Comparison of ENCODE assay signal across 8 cellular contexts in genomic region chr14:49598182-49598478, GRCh38. TPM values are rescaled to one million over a fixed set of nuclear protein-coding genes. Genes with fewer than 3 reads are reported as not detected.
DNase-seq lines count a peak whose midpoint lies in the region; ATAC-seq and TF ChIP-seq lines count a peak whose summit lies in the region.

No MANE protein-coding gene starts in this region.

- intact Hi-C loops in activated CD8-positive, alpha-beta T cell treated with anti-CD3 and anti-CD28 coated beads for 36 hours (cut with micrococcal nuclease): no loop called here

- POLR2A ChIA-PET in activated CD8-positive, alpha-beta T cell treated with anti-CD3 and anti-CD28 coated beads for 36 hours (lab: Charles Lee): interaction anchor here (0.8 to 6.9 kb wide), 5 partner anchors 9 to 36 kb away, joined by 3 to 110 read pairs (median 10); partner anchors contain the start of genes DNAAF2, MGAT2, RPL36AL and RPS29

- H3K9me3 Mint-ChIP-seq in activated CD8-positive, alpha-beta T cell treated with anti-CD3 and anti-CD28 coated beads for 36 hours: no peaks in the 10 kb centered on the region

- H3K9ac ChIP-seq in skeletal muscle tissue (ENCODE audit: low read depth in 1 of 3, low read length in 3 of 3): peak overlapping the region; percentile 96 to 98 (median 96)

- H3K4me3 Mint-ChIP-seq in activated CD8-positive, alpha-beta T cell treated with anti-CD3 and anti-CD28 coated beads for 36 hours: peak overlapping the region; percentile 98

- no peaks in the 10 kb centered on the region for H3K27me3 Mint-ChIP-seq in activated CD8-positive, alpha-beta T cell treated with anti-CD3 and anti-CD28 coated beads for 36 hours

- H3K4me3 ChIP-seq in right atrium auricular region (peak overlapping the region; percentile 74 to 82), skeletal muscle tissue (ENCODE audit: low read length in 3 of 3) (peak overlapping the region; percentile 96 to 98 (median 96))

- H3K4me1 ChIP-seq in right atrium auricular region: peaks cover 0 to 25% of the 10 kb centered on the region in 2 donors
- H3K4me1 ChIP-seq in skeletal muscle tissue (ENCODE audit: control insufficient read depth in 3 of 3, insufficient read depth in 3 of 3, low read length in 3 of 3): peaks cover 4 to 11% (median 5%) of the 10 kb centered on the region in 3 donors

- H3K36me3 ChIP-seq in right atrium auricular region (no peaks in the 10 kb centered on the region), skeletal muscle tissue (ENCODE audit: control insufficient read depth in 3 of 3, insufficient read depth in 3 of 3, low read length in 3 of 3) (peaks cover 0 to 2% (median 2%) of the 10 kb centered on the region in 3 donors)

- H3K9me3 ChIP-seq in right atrium auricular region (no peaks in the 10 kb centered on the region), skeletal muscle tissue (ENCODE audit: control insufficient read depth in 3 of 3, low read length in 3 of 3) (no peaks in the 10 kb centered on the region)

- peaks cover 18% of the 10 kb centered on the region for H3K4me1 Mint-ChIP-seq in activated CD8-positive, alpha-beta T cell treated with anti-CD3 and anti-CD28 coated beads for 36 hours (ENCODE audit: low read depth)

- CTCF ChIA-PET in activated CD8-positive, alpha-beta T cell treated with anti-CD3 and anti-CD28 coated beads for 36 hours (lab: Charles Lee): interaction anchor here (1.2 to 3.4 kb wide), 5 partner anchors 11 to 264 kb away, joined by 4 to 27 read pairs (median 5); partner anchors contain the start of genes MGAT2, RPL36AL and RPS29

- peak; percentile 4 for ATAC-seq in activated CD8-positive, alpha-beta T cell treated with anti-CD3 and anti-CD28 coated beads for 36 hours

- no peak for TF ChIP-seq CTCF in activated CD8-positive, alpha-beta T cell treated with anti-CD3 and anti-CD28 coated beads for 36 hours (IDR thresholded peaks at IDR 0.05)
- no peak for TF ChIP-seq CTCF in right atrium auricular region (IDR thresholded peaks at IDR 0.05)

- H3K27me3 ChIP-seq in right atrium auricular region: no peaks in the 10 kb centered on the region
- no peaks in the 10 kb centered on the region for H3K27me3 ChIP-seq in skeletal muscle tissue (ENCODE audit: control insufficient read depth in 3 of 3, insufficient read depth in 3 of 3, low read length in 3 of 3)

- peak overlapping the region; percentile 92 to 97 for H3K27ac ChIP-seq in right atrium auricular region
- H3K27ac ChIP-seq in skeletal muscle tissue (ENCODE audit: low read depth, low read length): peak overlapping the region; percentile 95

- H3K27ac Mint-ChIP-seq in activated CD8-positive, alpha-beta T cell treated with anti-CD3 and anti-CD28 coated beads for 36 hours: peak overlapping the region; percentile 98

- H3K36me3 Mint-ChIP-seq in activated CD8-positive, alpha-beta T cell treated with anti-CD3 and anti-CD28 coated beads for 36 hours (ENCODE audit: low read depth): peaks cover 13% of the 10 kb centered on the region

- DNase-seq in stimulated activated CD4-positive, alpha-beta T cell treated with anti-CD3 and anti-CD28 coated beads, Interleukin-4, amount 100 ng/mL, for 1 hour: peak; percentile 20
- DNase-seq in stimulated activated CD4-positive, alpha-beta T cell treated with anti-CD3 and anti-CD28 coated beads, Interleukin-4, amount 100 ng/mL, for 4 hours: no peak
- no peak for DNase-seq in activated CD8-positive, alpha-beta T cell treated with anti-CD3 and anti-CD28 coated beads for 36 hours
- DNase-seq in right atrium auricular region (ENCODE audit: low spot score): no peak
- DNase-seq in cerebellum (ENCODE audit: low spot score): no peak
- DNase-seq in DMS 273 (lab: John Stamatoyannopoulos, UW; ENCODE audit: unreplicated experiment): no peak
- no peak for DNase-seq in stimulated activated CD4-positive, alpha-beta T cell treated with anti-CD3 and anti-CD28 coated beads, Interleukin-4, amount 100 ng/mL, for 24 hours

RNA-seq across cellular contexts. Expression of gene LRR1, which starts 0.6 kb away (rescaled TPM):
- 10 to 100 TPM; 44.3 to 46.4 TPM for total RNA-seq in activated CD8-positive, alpha-beta T cell treated with anti-CD3 and anti-CD28 coated beads for 36 hours
- 1 to 10 TPM; 3.6 to 3.8 TPM for total RNA-seq in right atrium auricular region
- total RNA-seq in skeletal muscle tissue: 8.4 TPM
- 11.7 TPM for total RNA-seq in cerebellum

RNA-seq across cellular contexts. Expression of gene RPS29, which starts 11.9 kb away (rescaled TPM):
- 1,000 to 10,000 TPM; 2,041 to 2,284 TPM for total RNA-seq in activated CD8-positive, alpha-beta T cell treated with anti-CD3 and anti-CD28 coated beads for 36 hours
- total RNA-seq in right atrium auricular region (1,000 to 10,000 TPM; 1,499 to 8,459 TPM), skeletal muscle tissue (2,999 TPM), cerebellum (818 TPM)

RNA-seq across cellular contexts. Expression of gene RPL36AL, which starts 22.3 kb away (rescaled TPM):
- 100 to 1,000 TPM; 214 to 231 TPM for total RNA-seq in activated CD8-positive, alpha-beta T cell treated with anti-CD3 and anti-CD28 coated beads for 36 hours
- total RNA-seq in right atrium auricular region: 100 to 1,000 TPM; 133 to 301 TPM
- total RNA-seq in skeletal muscle tissue: 243 TPM
- 35.6 TPM for total RNA-seq in cerebellum

RNA-seq across cellular contexts. Expression of gene MGAT2, which starts 22.5 kb away (rescaled TPM):
- total RNA-seq in activated CD8-positive, alpha-beta T cell treated with anti-CD3 and anti-CD28 coated beads for 36 hours: 10 to 100 TPM; 30.2 to 32.7 TPM
- total RNA-seq in right atrium auricular region: 10 to 100 TPM; 15.4 to 22.9 TPM
- total RNA-seq in skeletal muscle tissue: 28.2 TPM
- 21.7 TPM for total RNA-seq in cerebellum

RNA-seq across cellular contexts. Expression of gene DNAAF2, which starts 36.9 kb away (rescaled TPM):
- 10 to 100 TPM; 10.4 to 11.0 TPM for total RNA-seq in activated CD8-positive, alpha-beta T cell treated with anti-CD3 and anti-CD28 coated beads for 36 hours
- total RNA-seq in right atrium auricular region (1 to 10 TPM; 6.3 to 8.9 TPM), skeletal muscle tissue (5.7 TPM), cerebellum (12.7 TPM)
